Comparison of ENCODE assay signal across 8 cellular contexts in genomic region chr6:161373905-161374451, GRCh38.
DNase-seq lines count a peak whose midpoint lies in the region; ATAC-seq, FAIRE-seq and TF ChIP-seq lines count a peak whose summit lies in the region.

No MANE protein-coding gene starts in this region.

- H3K36me3 Mint-ChIP-seq in chondrocyte (ENCODE audit: low read depth): peaks cover 2% of the 10 kb centered on the region

- no TSS peak for BruUV-seq in HepG2 (replicated peaks; lab: Mats Ljungman, UMichigan)

- H3K4me3 Mint-ChIP-seq in chondrocyte (ENCODE audit: unreplicated experiment): no peak overlapping the region

- no peak for TF ChIP-seq POLR2A in HepG2 (IDR thresholded peaks at IDR 0.05; ENCODE audit: insufficient read depth in 1 of 2, low read depth in 2 of 2, low read length in 2 of 2)

- H3K9me3 Mint-ChIP-seq in chondrocyte (ENCODE audit: low read depth): no peaks in the 10 kb centered on the region

- peak; percentile 85 for TF ChIP-seq RAD21 in HepG2 (CRISPR knock-in tag; IDR thresholded peaks at IDR 0.05)

- H3K4me2 ChIP-seq in DND-41 (ENCODE audit: insufficient read depth, low read length) (no peak overlapping the region), HepG2 (ENCODE audit: low read depth, low read length) (no peak overlapping the region)

- POLR2A ChIA-PET in HepG2 (lab: Yijun Ruan, JAX): no interaction called here

- H3K27me3 Mint-ChIP-seq in chondrocyte (ENCODE audit: low read depth): no peaks in the 10 kb centered on the region

- H3K27me3 ChIP-seq in DND-41 (ENCODE audit: insufficient read depth, low read length, poor library complexity) (no peaks in the 10 kb centered on the region), HepG2 (ENCODE audit: control insufficient read depth in 1 of 2, insufficient read depth in 2 of 2, low read length in 2 of 2) (no peaks in the 10 kb centered on the region)

- H3K9me3 ChIP-seq in DND-41 (ENCODE audit: insufficient read depth, low read length, severe bottlenecking) (no peaks in the 10 kb centered on the region), HepG2 (ENCODE audit: low read length) (no peaks in the 10 kb centered on the region)

- H3K4me1 ChIP-seq in DND-41 (ENCODE audit: insufficient read depth, low read length): no peaks in the 10 kb centered on the region
- no peaks in the 10 kb centered on the region for H3K4me1 ChIP-seq in HepG2 (ENCODE audit: insufficient read depth, low read length)

- H3K9ac ChIP-seq in DND-41 (ENCODE audit: low read depth, low read length) (no peak overlapping the region), HepG2 (ENCODE audit: insufficient read depth, low read depth, low read length) (no peak overlapping the region)

- H3K4me3 ChIP-seq in DND-41 (ENCODE audit: low read depth in 1 of 2, low read length in 2 of 2): no peak overlapping the region
- H3K4me3 ChIP-seq in HepG2 (replicated peaks in 1 of 3; ENCODE audit: insufficient read depth in 1 of 3, low read depth in 2 of 3, low read length in 3 of 3): no peak overlapping the region

- TF ChIP-seq CTCF in DND-41 (IDR thresholded peaks at IDR 0.05; ENCODE audit: borderline replicate concordance, extremely low read depth, low read length, poor library complexity, severe bottlenecking): peak; percentile 99
- TF ChIP-seq CTCF in chondrocyte (IDR thresholded peaks at IDR 0.05): peak; percentile 99
- peak; percentile 92 for TF ChIP-seq CTCF in HepG2 (CRISPR knock-in tag; IDR thresholded peaks at IDR 0.05)

- no peaks in the 10 kb centered on the region for H3K36me3 ChIP-seq in DND-41 (ENCODE audit: insufficient read depth, low read length)
- H3K36me3 ChIP-seq in HepG2 (replicated peaks in 1 of 2; ENCODE audit: control insufficient read depth in 1 of 2, insufficient read depth in 2 of 2, low read length in 2 of 2): no peaks in the 10 kb centered on the region

- H4K20me1 ChIP-seq in DND-41 (ENCODE audit: insufficient read depth, low read length) (no peaks in the 10 kb centered on the region; the same call in 1 of the 2 replicates), HepG2 (ENCODE audit: insufficient read depth, low read length) (no peaks in the 10 kb centered on the region)

- peak; percentile 89 for FAIRE-seq in HepG2 (lab: Jason Lieb, UNC)

- H3K27ac ChIP-seq in DND-41 (ENCODE audit: low read length): no peak overlapping the region
- H3K27ac ChIP-seq in HepG2 (ENCODE audit: extremely low read length, insufficient read depth, low read length): no peak overlapping the region

- CTCF ChIA-PET in HepG2 (lab: Yijun Ruan, JAX; ENCODE audit: low intra/inter-chr PET ratio, low total read pairs): interaction anchor here (1.1 to 2.5 kb wide), 7 partner anchors 368 to 643 kb away, joined by 3 to 48 read pairs (median 5); no protein-coding TSS in a partner anchor

- DNase-seq in DND-41 (peak; percentile 53), GOT3 (lab: John Stamatoyannopoulos, UW) (peak; percentile 20), NCI-H1930 (lab: John Stamatoyannopoulos, UW) (peak; percentile 9 to 41), chondrocyte (ENCODE audit: low spot score) (no peak), HepG2 (ENCODE audit: low spot score) (peak; percentile 53)
- peak; percentile 69 for DNase-seq in activated CD4-positive, CD25-positive, alpha-beta regulatory T cell treated with anti-CD3 and anti-CD28 coated beads, Interleukin-2, amount 50 U/mL, for 72 hours
- peak in 2 of 3 donors; percentile 15 to 54 for DNase-seq in stimulated activated CD4-positive, alpha-beta T cell treated with anti-CD3 and anti-CD28 coated beads, TNF-alpha, amount 100 ng/mL, for 1 hour (ENCODE audit: low read depth in 3 of 3, low spot score in 1 of 3)

- H3K79me2 ChIP-seq in DND-41 (ENCODE audit: insufficient read depth, low read length) (no peaks in the 10 kb centered on the region), HepG2 (ENCODE audit: insufficient read depth, low read length) (no peaks in the 10 kb centered on the region)

- H3K4me1 Mint-ChIP-seq in chondrocyte (ENCODE audit: low read depth): no peaks in the 10 kb centered on the region

- 28% methylated on average over 15 of the region's 15 CpGs for WGBS in HepG2 (ENCODE audit: low lambda C conversion rate)

- intact Hi-C loops in HepG2 (cut with micrococcal nuclease; ENCODE audit: unreplicated experiment): loop anchor here (1.0 to 5.0 kb wide), 4 partner anchors 232 to 622 kb away; no protein-coding TSS in a partner anchor

- no peak overlapping the region for H2AFZ ChIP-seq in DND-41 (ENCODE audit: low read depth, low read length)
- H2AFZ ChIP-seq in HepG2 (ENCODE audit: low read length): no peak overlapping the region

- no peak overlapping the region for H3K27ac Mint-ChIP-seq in chondrocyte (ENCODE audit: unreplicated experiment)

- in situ Hi-C loops in HepG2 (cut with HindIII; ENCODE audit: extremely low pct_ligation_motif_present, low pct_unique_long_range_greater_than_20kb): loop anchor here (5.0 to 25.0 kb wide), 3 partner anchors 277 to 637 kb away; no protein-coding TSS in a partner anchor

- TF ChIP-seq EP300 in HepG2 (IDR thresholded peaks at IDR 0.05; ENCODE audit: low read depth in 2 of 2, low read length in 2 of 2): no peak
- no peak for TF ChIP-seq EP300 in HepG2 (CRISPR knock-in tag; IDR thresholded peaks at IDR 0.05; ENCODE audit: borderline replicate concordance)

- ATAC-seq in DND-41 (ENCODE audit: insufficient read depth, low read depth) (peak; percentile 76), HepG2 (peak; percentile 68), HG02970 (IDR thresholded peaks at IDR 0.05; ENCODE audit: low FRiP score, unreplicated experiment) (no peak)

TF ChIP-seq in HepG2, 621 proteins besides CTCF, POLR2A, EP300 and RAD21 (continues in another document):
- no peak for TF ChIP-seq RNF219 (CRISPR knock-in tag; IDR thresholded peaks at IDR 0.05)
- TF ChIP-seq ZNF609 (CRISPR knock-in tag; IDR thresholded peaks at IDR 0.05; ENCODE audit: borderline replicate concordance): no peak
- TF ChIP-seq PTBP1 (IDR thresholded peaks at IDR 0.05; ENCODE audit: low read depth, low read length, poor library complexity, severe bottlenecking): no peak
- TF ChIP-seq ARNTL (CRISPR knock-in tag; IDR thresholded peaks at IDR 0.05): no peak
- 0 out of 2 replicates have a peak, but pooled peaks have one; percentile 41 for TF ChIP-seq ZNF672 (CRISPR knock-in tag; IDR thresholded peaks at IDR 0.05)
- no peak for TF ChIP-seq FOXJ3 (CRISPR knock-in tag; IDR thresholded peaks at IDR 0.05; ENCODE audit: borderline replicate concordance)
- TF ChIP-seq ZNF552 (CRISPR knock-in tag; IDR thresholded peaks at IDR 0.05; ENCODE audit: borderline replicate concordance): no peak
- TF ChIP-seq XRCC5 (optimal IDR thresholded peaks at IDR 0.05; ENCODE audit: low read length): peak; percentile 77
- no peak for TF ChIP-seq FOXA3 (CRISPR knock-in tag; IDR thresholded peaks at IDR 0.05)
- TF ChIP-seq RAD51 (IDR thresholded peaks at IDR 0.05; ENCODE audit: borderline replicate concordance): 0 out of 2 replicates have a peak, but pooled peaks have one; percentile 8
- TF ChIP-seq SALL1 (CRISPR knock-in tag; IDR thresholded peaks at IDR 0.05): 0 out of 2 replicates have a peak, but pooled peaks have one; percentile 8
